In the genomic region with DNA sequence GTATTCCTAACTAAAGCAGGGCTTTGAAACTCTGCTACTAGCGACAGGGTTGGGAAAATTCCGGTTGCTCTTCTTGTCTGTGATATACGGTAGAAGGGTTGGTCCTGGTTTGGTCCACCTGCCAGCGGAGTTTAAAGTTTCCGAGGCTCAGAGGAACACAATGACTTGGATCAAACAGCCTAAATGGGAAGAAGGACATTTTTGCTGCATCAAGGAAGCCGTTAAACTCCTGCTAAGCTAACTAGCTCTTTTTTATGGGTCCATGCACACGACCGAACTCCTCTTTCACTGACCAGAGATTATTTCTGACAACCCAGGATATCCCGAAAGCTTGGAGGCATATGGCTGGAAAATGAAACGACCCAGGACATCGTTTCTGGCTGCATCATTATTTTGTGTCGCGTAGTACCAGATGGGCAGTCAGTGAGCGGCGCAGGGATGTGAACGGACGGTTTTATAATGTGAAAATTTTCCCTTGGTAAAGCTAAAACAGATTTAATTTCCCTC, we compare ENCODE assay signal across 8 cellular contexts. TPM values are rescaled to one million over a fixed set of nuclear protein-coding genes. Genes with fewer than 3 reads are reported as not detected.
DNase-seq lines count a peak whose midpoint lies in the region; ATAC-seq and TF ChIP-seq lines count a peak whose summit lies in the region.

LURAP1L (plus strand) TSS at position 160 of the 507 bp plus-strand sequence. CDS start 696 bp downstream, outside the sequence.

- CTCF ChIA-PET in activated CD8-positive, alpha-beta T cell treated with anti-CD3 and anti-CD28 coated beads, Interleukin-2, amount 10 ng/mL, durations not matched to agents 7 days and 5 days (lab: Charles Lee): no interaction called here

- H3K9me3 Mint-ChIP-seq in chondrocyte (ENCODE audit: low read depth): no peaks in the 10 kb centered on the region
- no peaks in the 10 kb centered on the region for H3K9me3 Mint-ChIP-seq in stimulated activated memory B cell treated with anti-CD40 and anti-IgM and Interleukin-4, amounts not matched to agents 10 μg/mL and 1 μg/mL and 100 μg/mL, for 72 hours
- H3K9me3 Mint-ChIP-seq in activated CD8-positive, alpha-beta T cell treated with anti-CD3 and anti-CD28 coated beads, Interleukin-2, amount 10 ng/mL, durations not matched to agents 7 days and 5 days (ENCODE audit: insufficient read depth): no peaks in the 10 kb centered on the region

- H3K36me3 Mint-ChIP-seq in chondrocyte (ENCODE audit: low read depth): peaks cover 13% of the 10 kb centered on the region
- no peaks in the 10 kb centered on the region for H3K36me3 Mint-ChIP-seq in stimulated activated memory B cell treated with anti-CD40 and anti-IgM and Interleukin-4, amounts not matched to agents 10 μg/mL and 1 μg/mL and 100 μg/mL, for 72 hours
- H3K36me3 Mint-ChIP-seq in activated CD8-positive, alpha-beta T cell treated with anti-CD3 and anti-CD28 coated beads, Interleukin-2, amount 10 ng/mL, durations not matched to agents 7 days and 5 days (ENCODE audit: low read depth): no peaks in the 10 kb centered on the region

- peak; percentile 57 for DNase-seq in NCI-H82 (lab: John Stamatoyannopoulos, UW)
- DNase-seq in NCI-H82 treated with DMSO at 0.1 percent for 48 hours (lab: John Stamatoyannopoulos, UW; ENCODE audit: unreplicated experiment): no peak
- DNase-seq in NCI-H69 (lab: John Stamatoyannopoulos, UW): peak; percentile 94
- no peak for DNase-seq in chondrocyte (ENCODE audit: low spot score)
- DNase-seq in kidney epithelial cell (ENCODE audit: low read depth): no peak
- DNase-seq in activated CD8-positive, alpha-beta T cell treated with anti-CD3 and anti-CD28 coated beads, Interleukin-2, amount 10 ng/mL, durations not matched to agents 7 days and 5 days: no peak

- TF ChIP-seq CTCF in chondrocyte (IDR thresholded peaks at IDR 0.05): no peak
- no peak for TF ChIP-seq CTCF in kidney epithelial cell (IDR thresholded peaks at IDR 0.05; ENCODE audit: insufficient read depth, low read length, poor library complexity, severe bottlenecking)

- POLR2A ChIA-PET in activated CD8-positive, alpha-beta T cell treated with anti-CD3 and anti-CD28 coated beads, Interleukin-2, amount 10 ng/mL, durations not matched to agents 7 days and 5 days (lab: Charles Lee): no interaction called here

- no peaks in the 10 kb centered on the region for H3K27me3 ChIP-seq in kidney epithelial cell (ENCODE audit: control insufficient read depth, insufficient read depth, low read length)

- no peaks in the 10 kb centered on the region for H3K36me3 ChIP-seq in kidney epithelial cell (ENCODE audit: control insufficient read depth, insufficient read depth, low read length)

- H3K27me3 Mint-ChIP-seq in chondrocyte (ENCODE audit: low read depth): no peaks in the 10 kb centered on the region
- H3K27me3 Mint-ChIP-seq in stimulated activated memory B cell treated with anti-CD40 and anti-IgM and Interleukin-4, amounts not matched to agents 10 μg/mL and 1 μg/mL and 100 μg/mL, for 72 hours: peaks cover 25% of the 10 kb centered on the region
- peaks cover 21% of the 10 kb centered on the region for H3K27me3 Mint-ChIP-seq in activated CD8-positive, alpha-beta T cell treated with anti-CD3 and anti-CD28 coated beads, Interleukin-2, amount 10 ng/mL, durations not matched to agents 7 days and 5 days (ENCODE audit: low read depth)

- ATAC-seq in stimulated activated memory B cell treated with anti-CD40 and anti-IgM and Interleukin-4, amounts not matched to agents 10 μg/mL and 1 μg/mL and 100 μg/mL, for 72 hours: no peak
- no peak for ATAC-seq in activated CD8-positive, alpha-beta T cell treated with anti-CD3 and anti-CD28 coated beads, Interleukin-2, amount 10 ng/mL, durations not matched to agents 7 days and 5 days
- ATAC-seq in HG03378 (IDR thresholded peaks at IDR 0.05; ENCODE audit: unreplicated experiment): no peak

- peaks cover 45% of the 10 kb centered on the region for H3K4me1 Mint-ChIP-seq in chondrocyte (ENCODE audit: low read depth)
- peaks cover 16% of the 10 kb centered on the region for H3K4me1 Mint-ChIP-seq in stimulated activated memory B cell treated with anti-CD40 and anti-IgM and Interleukin-4, amounts not matched to agents 10 μg/mL and 1 μg/mL and 100 μg/mL, for 72 hours
- peaks cover 6% of the 10 kb centered on the region for H3K4me1 Mint-ChIP-seq in activated CD8-positive, alpha-beta T cell treated with anti-CD3 and anti-CD28 coated beads, Interleukin-2, amount 10 ng/mL, durations not matched to agents 7 days and 5 days (ENCODE audit: low read depth)

- H3K27ac Mint-ChIP-seq in chondrocyte (ENCODE audit: unreplicated experiment): peak within 1 kb of the TSS; percentile 100
- H3K27ac Mint-ChIP-seq in stimulated activated memory B cell treated with anti-CD40 and anti-IgM and Interleukin-4, amounts not matched to agents 10 μg/mL and 1 μg/mL and 100 μg/mL, for 72 hours: no peak within 1 kb of the TSS
- H3K27ac Mint-ChIP-seq in activated CD8-positive, alpha-beta T cell treated with anti-CD3 and anti-CD28 coated beads, Interleukin-2, amount 10 ng/mL, durations not matched to agents 7 days and 5 days: no peak within 1 kb of the TSS

- H3K4me3 Mint-ChIP-seq in chondrocyte (ENCODE audit: unreplicated experiment): peak within 1 kb of the TSS; percentile 96
- H3K4me3 Mint-ChIP-seq in stimulated activated memory B cell treated with anti-CD40 and anti-IgM and Interleukin-4, amounts not matched to agents 10 μg/mL and 1 μg/mL and 100 μg/mL, for 72 hours: peak within 1 kb of the TSS; percentile 39
- no peak within 1 kb of the TSS for H3K4me3 Mint-ChIP-seq in activated CD8-positive, alpha-beta T cell treated with anti-CD3 and anti-CD28 coated beads, Interleukin-2, amount 10 ng/mL, durations not matched to agents 7 days and 5 days

- peak within 1 kb of the TSS; percentile 85 for H3K4me3 ChIP-seq in kidney epithelial cell (ENCODE audit: low read depth, low read length)

RNA-seq across cellular contexts. Expression of gene LURAP1L, which starts in this region (rescaled TPM):
- 57.0 to 67.4 TPM (median 67.1 TPM) in 3 replicates for total RNA-seq in chondrocyte
- total RNA-seq in kidney epithelial cell: 44.5 and 46.6 TPM in 2 replicates
- not detected for total RNA-seq in activated CD8-positive, alpha-beta T cell treated with anti-CD3 and anti-CD28 coated beads, Interleukin-2, amount 10 ng/mL, durations not matched to agents 7 days and 5 days

Comparison
In these comparisons a context has a peak if more than half of its experiments do, and no peak if none do; other contexts are left out.
1. RNA of gene LURAP1L (total RNA-seq): 57.0 to 67.4 TPM in chondrocyte and 44.5 to 46.6 TPM in kidney epithelial cell; not detected in activated CD8-positive, alpha-beta T cell treated with anti-CD3 and anti-CD28 coated beads, Interleukin-2, amount 10 ng/mL, durations not matched to agents 7 days and 5 days; every median in the first group is over 10 times any median in the second.
2. DNase-seq: peak in NCI-H82 (single experiment) and NCI-H69 (single experiment); none in NCI-H82 treated with DMSO at 0.1 percent for 48 hours (single experiment), chondrocyte (single experiment), kidney epithelial cell (single experiment) and activated CD8-positive, alpha-beta T cell treated with anti-CD3 and anti-CD28 coated beads, Interleukin-2, amount 10 ng/mL, durations not matched to agents 7 days and 5 days (single experiment).